Comparison of ENCODE assay signal across 7 cellular contexts in genomic region chr3:179653106-179653776, GRCh38.
DNase-seq lines count a peak whose midpoint lies in the region; ATAC-seq and TF ChIP-seq lines count a peak whose summit lies in the region.

No MANE protein-coding gene starts in this region.

- DNase-seq in NCI-H1417 (lab: John Stamatoyannopoulos, UW) (peak; percentile 73 to 93 (median 89)), T-helper 22 cell (ENCODE audit: low read depth) (peak; percentile 23), astrocyte of the cerebellum (ENCODE audit: low read depth) (peak; percentile 53), hippocampal formation (lab: John Stamatoyannopoulos, UW) (peak; percentile 55 to 75), retinal pigment epithelial cell (ENCODE audit: low read depth) (no peak)

- ATAC-seq in GM18502 (IDR thresholded peaks at IDR 0.05; ENCODE audit: poor library complexity, unreplicated experiment), result peak; percentile 59
- ATAC-seq in HG02798 (IDR thresholded peaks at IDR 0.05; ENCODE audit: poor library complexity, unreplicated experiment), result peak; percentile 69

- in situ Hi-C loops in astrocyte of the cerebellum (cut with HindIII; ENCODE audit: low sequenced_read_pairs), result no loop called here

- H3K4me3 ChIP-seq in astrocyte of the cerebellum (ENCODE audit: low read depth, low read length) (peak overlapping the region; percentile 87), retinal pigment epithelial cell (ENCODE audit: low read length) (peak overlapping the region; percentile 83)

- TF ChIP-seq CTCF in astrocyte of the cerebellum (IDR thresholded peaks at IDR 0.05; ENCODE audit: low read depth, low read length, missing control alignments) (peak; percentile 6), retinal pigment epithelial cell (conservative IDR thresholded peaks at IDR 0.05; ENCODE audit: low read depth, low read length) (no peak)
